Comparison of ENCODE assay signal across 15 cellular contexts in the genomic region with DNA sequence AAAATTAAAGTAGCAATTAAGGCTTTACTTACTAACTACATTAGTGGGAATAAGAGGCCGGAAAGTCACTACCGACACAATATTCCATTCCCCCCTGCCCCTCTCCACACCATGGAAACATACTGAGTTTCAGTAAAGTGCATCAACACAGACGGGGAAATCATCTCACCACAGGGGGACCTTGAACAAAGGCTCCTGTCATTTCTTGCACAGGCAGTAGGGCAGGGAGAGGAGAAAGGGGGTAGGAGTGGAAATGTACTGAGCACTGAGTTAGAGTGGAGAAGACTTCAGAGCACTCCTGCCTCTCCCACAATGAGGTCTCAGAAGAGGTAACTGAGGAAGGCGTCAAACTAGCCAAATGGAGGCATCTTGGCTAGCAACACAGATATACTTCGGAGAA.
A peak's percentile ranks its signal among the peaks of the same experiment; 100 is the strongest.
DNase-seq lines count a peak whose midpoint lies in the region; ATAC-seq and TF ChIP-seq lines count a peak whose summit lies in the region.
"Had no signal": no experiment of that assay in that cellular context is flagged by ENCODE, and none has a peak within 500 bp of the region (broad histone marks: within the 10 kb centered on the region; RNA-seq: fewer than 3 reads in every experiment).

No MANE protein-coding gene starts in this region.

- H3K4me3 ChIP-seq in Karpas-422 (ENCODE audit: low read length) (no peak overlapping the region), neuronal stem cell (ENCODE audit: low read length in 2 of 2) (no peak overlapping the region)
- H3K4me3 ChIP-seq: A549 had no signal

- H2BK12ac ChIP-seq in neuronal stem cell (ENCODE audit: low read length) = no peak overlapping the region

- peak overlapping the region; percentile 9 for H3K27ac Mint-ChIP-seq in glutamatergic neuron (ENCODE audit: unreplicated experiment)
- H3K27ac Mint-ChIP-seq: CD14-positive monocyte had no signal

- no peaks in the 10 kb centered on the region for H3K79me2 ChIP-seq in Karpas-422 (ENCODE audit: low read length)

- no peak overlapping the region for H4K8ac ChIP-seq in neuronal stem cell (ENCODE audit: low read depth, low read length)

- no peak overlapping the region for H2AK5ac ChIP-seq in neuronal stem cell (ENCODE audit: low read depth, low read length)

- no peaks in the 10 kb centered on the region for H3K9me2 ChIP-seq in Karpas-422 (replicated peaks; ENCODE audit: insufficient read depth, low read length)

- H3K27me3 ChIP-seq in Karpas-422 (ENCODE audit: low read length) = no peaks in the 10 kb centered on the region
- no peaks in the 10 kb centered on the region for H3K27me3 ChIP-seq in neuronal stem cell (ENCODE audit: control insufficient read depth in 3 of 3, insufficient read depth in 3 of 3, low read depth in 1 of 3, low read length in 3 of 3)

- no peak overlapping the region for H3K23ac ChIP-seq in neuronal stem cell (ENCODE audit: low read depth, low read length, poor library complexity)

- H3K9me3 ChIP-seq in Karpas-422 (ENCODE audit: low read length) (no peaks in the 10 kb centered on the region), neuronal stem cell (replicated peaks in 1 of 2; ENCODE audit: control insufficient read depth in 2 of 2, insufficient read depth in 1 of 2, low read depth in 1 of 2, low read length in 2 of 2) (no peaks in the 10 kb centered on the region)
- H3K9me3 ChIP-seq: A549, Caco-2 had no signal

- H4K20me1 ChIP-seq in Karpas-422 (ENCODE audit: insufficient read depth, low read depth, low read length) = no peaks in the 10 kb centered on the region

- no peak overlapping the region for H2BK15ac ChIP-seq in neuronal stem cell (ENCODE audit: low read length)

- H3K36me3 ChIP-seq in Karpas-422 (ENCODE audit: insufficient read depth, low read length) = no peaks in the 10 kb centered on the region
- no peaks in the 10 kb centered on the region for H3K36me3 ChIP-seq in neuronal stem cell (replicated peaks in 1 of 2; ENCODE audit: control insufficient read depth in 2 of 2, insufficient read depth in 2 of 2, low read length in 2 of 2)

- no peak overlapping the region for H3K4ac ChIP-seq in neuronal stem cell (ENCODE audit: low read length)

- H3K14ac ChIP-seq in neuronal stem cell (ENCODE audit: low read length) = no peak overlapping the region

- no peaks in the 10 kb centered on the region for H3K79me1 ChIP-seq in neuronal stem cell (ENCODE audit: low read depth, low read length)

- H2BK5ac ChIP-seq in neuronal stem cell (ENCODE audit: low read length) = no peak overlapping the region

- H3K4me2 ChIP-seq in Karpas-422 (ENCODE audit: low read depth, low read length, poor library complexity, severe bottlenecking) (no peak overlapping the region), neuronal stem cell (ENCODE audit: insufficient read depth, low read length, poor library complexity, severe bottlenecking) (no peak overlapping the region)
- H3K4me2 ChIP-seq: A549 had no signal

- no peak overlapping the region for H3K18ac ChIP-seq in neuronal stem cell (ENCODE audit: low read length)

- no peak overlapping the region for H4K91ac ChIP-seq in neuronal stem cell (ENCODE audit: low read depth, low read length, poor library complexity)

- no peaks in the 10 kb centered on the region for H3K27me3 Mint-ChIP-seq in glutamatergic neuron (ENCODE audit: unreplicated experiment)
- H3K27me3 Mint-ChIP-seq: CD8-positive, alpha-beta memory T cell had no signal

- H3K36me3 Mint-ChIP-seq in glutamatergic neuron (ENCODE audit: unreplicated experiment) = no peaks in the 10 kb centered on the region
- H3K36me3 Mint-ChIP-seq: CD14-positive monocyte; CD8-positive, alpha-beta memory T cell had no signal

- H3K9ac ChIP-seq in Karpas-422 (ENCODE audit: low read length) (no peak overlapping the region), neuronal stem cell (ENCODE audit: low read depth, low read length, poor library complexity) (no peak overlapping the region)

- no peaks in the 10 kb centered on the region for H3K4me1 ChIP-seq in Karpas-422 (ENCODE audit: low read length)
- H3K4me1 ChIP-seq in neuronal stem cell (ENCODE audit: control insufficient read depth in 2 of 2, insufficient read depth in 1 of 2, low read depth in 1 of 2, low read length in 2 of 2) = peaks cover 1 to 4% of the 10 kb centered on the region in 2 donors
- H3K4me1 ChIP-seq: A549, Caco-2 had no signal

- DNase-seq in Karpas-422 = no peak
- peak; percentile 3 for DNase-seq in UCSD-AML1 (lab: John Stamatoyannopoulos, UW; ENCODE audit: unreplicated experiment)
- DNase-seq in glutamatergic neuron = no peak
- no peak for DNase-seq in neuronal stem cell (ENCODE audit: low spot score)
- no peak for DNase-seq in NCI-H446 (lab: John Stamatoyannopoulos, UW)
- DNase-seq in CD1c-positive myeloid dendritic cell (ENCODE audit: extremely low spot score) = no peak
- DNase-seq in middle frontal gyrus (ENCODE audit: extremely low spot score, low spot score) = no peak
- DNase-seq: Caco-2; CD8-positive, alpha-beta memory T cell; DMS53; GF-D8; IMR-90 had no signal

- no peak overlapping the region for H3K4me3 Mint-ChIP-seq in glutamatergic neuron (ENCODE audit: unreplicated experiment)
- H3K4me3 Mint-ChIP-seq: CD14-positive monocyte; CD8-positive, alpha-beta memory T cell had no signal

- H3K27ac ChIP-seq in Karpas-422 (ENCODE audit: low read length) = no peak overlapping the region
- H3K27ac ChIP-seq in neuronal stem cell (replicated peaks; ENCODE audit: low read length) = no peak overlapping the region
- H3K27ac ChIP-seq: A549 had no signal

- H3K4me1 Mint-ChIP-seq in glutamatergic neuron (ENCODE audit: low read depth, unreplicated experiment) = peaks cover 5% of the 10 kb centered on the region
- H3K4me1 Mint-ChIP-seq: CD14-positive monocyte; CD8-positive, alpha-beta memory T cell had no signal

- H2BK120ac ChIP-seq in neuronal stem cell (ENCODE audit: low read depth, low read length) = no peak overlapping the region

- ATAC-seq in HG03354 (IDR thresholded peaks at IDR 0.05; ENCODE audit: poor library complexity, severe bottlenecking, unreplicated experiment) = no peak
- ATAC-seq: A549 had no signal

- H2AFZ ChIP-seq in Karpas-422 (ENCODE audit: low read length) (peak overlapping the region; percentile 18; the same call in 1 of the 2 replicates), neuronal stem cell (ENCODE audit: low read length) (peak overlapping the region; percentile 64)

- H3K9me3 Mint-ChIP-seq in glutamatergic neuron (ENCODE audit: unreplicated experiment) = peaks cover 3% of the 10 kb centered on the region

- no peak for TF ChIP-seq CTCF in glutamatergic neuron (IDR thresholded peaks at IDR 0.05; ENCODE audit: partially characterized antibody, unreplicated experiment)

- WGBS in neuronal stem cell (ENCODE audit: extremely low coverage in 2 of 2, insufficient read length in 2 of 2, insufficient replicate concordance in 1 of 2), 2 donors = no CpG with 5 or more reads among the region's 5 CpGs
